ENCODE assay signal across 32 cellular contexts in the genomic region with DNA sequence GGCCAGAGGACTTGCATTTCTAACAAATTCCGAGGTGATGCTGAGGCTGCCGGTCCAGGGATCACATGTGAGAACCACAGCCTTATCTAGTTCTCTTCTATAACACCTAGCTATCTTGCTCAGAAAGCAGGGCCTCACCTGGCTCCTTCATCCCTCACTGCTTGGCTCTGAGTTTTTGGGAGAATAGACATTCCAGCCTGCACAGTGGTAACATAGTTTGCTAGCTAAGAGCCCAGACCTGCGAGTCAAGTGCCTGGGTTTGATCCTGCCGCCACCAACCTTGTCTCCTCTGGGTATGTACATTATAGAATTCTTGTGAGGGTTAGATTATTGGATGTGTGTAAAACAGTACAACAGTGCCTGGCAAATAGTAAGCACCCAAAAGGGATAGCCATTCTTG. TPM values are rescaled to one million over a fixed set of nuclear protein-coding genes. Genes with fewer than 3 reads are reported as not detected.
"Had no signal": no experiment of that assay in that cellular context is flagged by ENCODE, and none has a peak within 500 bp of the region (broad histone marks: within the 10 kb centered on the region; RNA-seq: fewer than 3 reads in every experiment).

No MANE protein-coding gene starts in this region.

- H3K27ac ChIP-seq: adrenal gland, body of pancreas, coronary artery, dorsolateral prefrontal cortex, esophagus muscularis mucosa, foreskin keratinocyte, gastrocnemius medialis, heart left ventricle, WERI-Rb-1 had no signal

- H3K27me3 ChIP-seq: adrenal gland, body of pancreas, dorsolateral prefrontal cortex, esophagus muscularis mucosa, gastrocnemius medialis had no signal

- H3K4me3 ChIP-seq: adrenal gland, body of pancreas, coronary artery, dorsolateral prefrontal cortex, esophagus muscularis mucosa, gastrocnemius medialis, heart left ventricle had no signal

- H3K36me3 ChIP-seq: adrenal gland, esophagus muscularis mucosa, gastrocnemius medialis, heart left ventricle, WERI-Rb-1 had no signal

- H3K9me3 ChIP-seq: adrenal gland, body of pancreas, esophagus muscularis mucosa, gastrocnemius medialis, heart left ventricle had no signal

- H3K4me1 ChIP-seq: adrenal gland, esophagus muscularis mucosa, foreskin keratinocyte, gastrocnemius medialis, heart left ventricle had no signal

- H3K27ac Mint-ChIP-seq: activated CD8-positive, alpha-beta T cell treated with anti-CD3 and anti-CD28 coated beads for 36 hours; activated naive CD4-positive, alpha-beta T cell treated with anti-CD3 and anti-CD28 coated beads for 36 hours; activated naive CD4-positive, alpha-beta T cell treated with anti-CD3 and anti-CD28 coated beads, Interleukin-2, amount 50 U/mL, for 24 hours; activated naive CD8-positive, alpha-beta T cell treated with anti-CD3 and anti-CD28 coated beads for 36 hours; activated naive CD8-positive, alpha-beta T cell treated with anti-CD3 and anti-CD28 coated beads, Interleukin-2, amount 50 U/mL, for 24 hours; activated T-helper 17 cell treated with anti-CD3 and anti-CD28 coated beads, Interleukin-2, amount 50 U/mL, for 72 hours; dendritic cell treated with granulocyte-macrophage colony-stimulating factor and Interleukin-4, amounts not matched to agents 40 ng/mL and 50 ng/mL, for 4 days; T-helper 17 cell; T-helper 2 cell treated with Interferon-gamma antibody and Interleukin-4, amounts not matched to agents 5 μg/mL and 100 μg/mL, for 36 hours had no signal

- H3K36me3 Mint-ChIP-seq: activated naive CD4-positive, alpha-beta T cell treated with anti-CD3 and anti-CD28 coated beads, Interleukin-2, amount 50 U/mL, for 24 hours had no signal

- ATAC-seq: activated CD8-positive, alpha-beta T cell treated with anti-CD3 and anti-CD28 coated beads for 36 hours; body of pancreas; heart left ventricle; T-helper 17 cell had no signal

- H3K9me3 Mint-ChIP-seq: activated B cell treated with CpG ODN at 0.5 μM for 24 hours; activated CD8-positive, alpha-beta T cell treated with anti-CD3 and anti-CD28 coated beads for 36 hours; activated naive CD4-positive, alpha-beta T cell treated with anti-CD3 and anti-CD28 coated beads for 36 hours; activated naive CD4-positive, alpha-beta T cell treated with anti-CD3 and anti-CD28 coated beads, Interleukin-2, amount 50 U/mL, for 24 hours; activated naive CD8-positive, alpha-beta T cell treated with anti-CD3 and anti-CD28 coated beads for 36 hours; activated naive CD8-positive, alpha-beta T cell treated with anti-CD3 and anti-CD28 coated beads, Interleukin-2, amount 50 U/mL, for 24 hours; activated T-cell treated with anti-CD3 and anti-CD28 coated beads, Interleukin-2, amount 50 U/mL, for 4 hours; activated T-helper 17 cell treated with anti-CD3 and anti-CD28 coated beads, Interleukin-2, amount 50 U/mL, for 72 hours; dendritic cell treated with granulocyte-macrophage colony-stimulating factor and Interleukin-4, amounts not matched to agents 40 ng/mL and 50 ng/mL, for 4 days; T-helper 2 cell treated with Interferon-gamma antibody and Interleukin-4, amounts not matched to agents 5 μg/mL and 100 μg/mL, for 36 hours had no signal

- H3K27me3 Mint-ChIP-seq: activated B cell treated with CpG ODN at 0.5 μM for 24 hours; activated naive CD4-positive, alpha-beta T cell treated with anti-CD3 and anti-CD28 coated beads, Interleukin-2, amount 50 U/mL, for 24 hours; activated naive CD8-positive, alpha-beta T cell treated with anti-CD3 and anti-CD28 coated beads for 36 hours; activated naive CD8-positive, alpha-beta T cell treated with anti-CD3 and anti-CD28 coated beads, Interleukin-2, amount 50 U/mL, for 24 hours; activated T-helper 17 cell treated with anti-CD3 and anti-CD28 coated beads, Interleukin-2, amount 50 U/mL, for 72 hours; dendritic cell treated with granulocyte-macrophage colony-stimulating factor and Interleukin-4, amounts not matched to agents 40 ng/mL and 50 ng/mL, for 4 days had no signal

- H3K4me3 Mint-ChIP-seq: activated B cell treated with CpG ODN at 0.5 μM for 24 hours; activated CD8-positive, alpha-beta T cell treated with anti-CD3 and anti-CD28 coated beads for 36 hours; activated naive CD4-positive, alpha-beta T cell treated with anti-CD3 and anti-CD28 coated beads for 36 hours; activated naive CD4-positive, alpha-beta T cell treated with anti-CD3 and anti-CD28 coated beads, Interleukin-2, amount 50 U/mL, for 24 hours; activated naive CD8-positive, alpha-beta T cell treated with anti-CD3 and anti-CD28 coated beads for 36 hours; activated naive CD8-positive, alpha-beta T cell treated with anti-CD3 and anti-CD28 coated beads, Interleukin-2, amount 50 U/mL, for 24 hours; activated T-cell treated with anti-CD3 and anti-CD28 coated beads, Interleukin-2, amount 50 U/mL, for 4 hours; activated T-helper 17 cell treated with anti-CD3 and anti-CD28 coated beads, Interleukin-2, amount 50 U/mL, for 72 hours; dendritic cell treated with granulocyte-macrophage colony-stimulating factor and Interleukin-4, amounts not matched to agents 40 ng/mL and 50 ng/mL, for 4 days; T-helper 17 cell; T-helper 2 cell treated with Interferon-gamma antibody and Interleukin-4, amounts not matched to agents 5 μg/mL and 100 μg/mL, for 36 hours had no signal

- DNase-seq: activated B cell treated with CpG ODN at 0.5 μM for 24 hours; activated CD4-positive, alpha-beta T cell treated with anti-CD3 and anti-CD28 coated beads for 48 hours; activated CD4-positive, alpha-beta T cell treated with anti-CD3 and anti-CD28 coated beads, Interleukin-2, amount 50 U/mL, for 1 hour; activated CD4-positive, alpha-beta T cell treated with anti-CD3 and anti-CD28 coated beads, Interleukin-2, amount 50 U/mL, for 48 hours; activated CD8-positive, alpha-beta memory T cell treated with anti-CD3 and anti-CD28 coated beads for 24 hours; activated CD8-positive, alpha-beta T cell treated with anti-CD3 and anti-CD28 coated beads for 36 hours; activated effector memory CD4-positive, alpha-beta T cell treated with anti-CD3 and anti-CD28 coated beads, Interleukin-2, amount 50 U/mL, for 16 hours; activated naive CD4-positive, alpha-beta T cell treated with anti-CD3 and anti-CD28 coated beads for 36 hours; activated naive CD8-positive, alpha-beta T cell treated with anti-CD3 and anti-CD28 coated beads for 36 hours; activated naive CD8-positive, alpha-beta T cell treated with anti-CD3 and anti-CD28 coated beads, Interleukin-2, amount 50 U/mL, for 24 hours; activated T-cell treated with anti-CD3 and anti-CD28 coated beads, Interleukin-2, amount 50 U/mL, for 4 hours; adrenal gland; amygdala; aorta; body of pancreas; dorsolateral prefrontal cortex; effector memory CD4-positive, alpha-beta T cell; erythroblast; foreskin keratinocyte; gastrocnemius medialis; glutamatergic neuron; heart left ventricle; T-helper 1 cell; T-helper 17 cell; T1000; WERI-Rb-1 had no signal

RNA-seq across cellular contexts. Expression of a gene that starts 13.5 kb away (rescaled TPM):
- total RNA-seq: foreskin keratinocyte had no signal
